In the genomic region with DNA sequence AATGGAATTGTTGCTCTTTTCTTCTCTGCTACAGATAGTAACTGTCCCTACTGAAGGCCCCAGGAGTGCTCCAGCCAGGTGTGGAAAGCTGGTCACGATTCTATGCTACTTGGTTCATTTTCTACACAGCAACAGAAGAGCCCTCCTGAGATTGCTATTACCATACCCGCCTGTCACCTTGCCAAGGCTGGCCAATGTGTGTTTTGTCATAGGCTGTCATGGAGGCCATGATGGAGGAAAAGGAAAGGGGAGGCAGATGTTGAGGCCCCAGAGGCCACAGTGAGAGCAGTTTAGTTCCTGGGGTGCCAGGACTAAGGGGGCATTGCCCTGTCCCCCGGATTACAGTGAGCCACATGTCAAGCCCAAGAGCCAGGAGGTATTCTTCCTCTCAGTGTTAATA, we compare ENCODE assay signal across 9 cellular contexts. TPM values are rescaled to one million over a fixed set of nuclear protein-coding genes. Genes with fewer than 3 reads are reported as not detected.
DNase-seq lines count a peak whose midpoint lies in the region; ATAC-seq lines count a peak whose summit lies in the region.
"Had no signal": no experiment of that assay in that cellular context is flagged by ENCODE, and none has a peak within 500 bp of the region (broad histone marks: within the 10 kb centered on the region; RNA-seq: fewer than 3 reads in every experiment).

No MANE protein-coding gene starts in this region.

- peaks cover 38% of the 10 kb centered on the region for H3K4me1 Mint-ChIP-seq in T-helper 1 cell treated with Interleukin-12 subunit alpha and Interleukin-12 subunit beta and Interleukin-4 antibody, amounts not matched to agents 30 μg/mL and 1 μg/mL, for 36 hours (ENCODE audit: low read depth)
- peaks cover 12% of the 10 kb centered on the region for H3K4me1 Mint-ChIP-seq in activated T-helper 17 cell treated with anti-CD3 and anti-CD28 coated beads, Interleukin-2, amount 50 U/mL, for 72 hours

- H3K27ac ChIP-seq in iPS-20b (ENCODE audit: low read length), result no peak overlapping the region
- H3K27ac ChIP-seq in substantia nigra (ENCODE audit: low read depth, low read length, poor library complexity, severe bottlenecking), result peak overlapping the region; percentile 93

- peaks cover 18% of the 10 kb centered on the region; the same call in 1 of the 2 replicates for H3K36me3 ChIP-seq in iPS-20b (ENCODE audit: insufficient read depth, low read depth, low read length)

- peaks cover 31% of the 10 kb centered on the region for H3K36me3 Mint-ChIP-seq in T-helper 1 cell treated with Interleukin-12 subunit alpha and Interleukin-12 subunit beta and Interleukin-4 antibody, amounts not matched to agents 30 μg/mL and 1 μg/mL, for 36 hours (ENCODE audit: low read depth)
- peaks cover 52% of the 10 kb centered on the region for H3K36me3 Mint-ChIP-seq in activated T-helper 17 cell treated with anti-CD3 and anti-CD28 coated beads, Interleukin-2, amount 50 U/mL, for 72 hours (ENCODE audit: low read depth)

- peak overlapping the region; percentile 99 for H3K4me3 ChIP-seq in iPS-20b (ENCODE audit: low read length)

- no peaks in the 10 kb centered on the region for H3K9me3 ChIP-seq in iPS-20b (ENCODE audit: insufficient read depth, low read depth, low read length)

- DNase-seq in T-helper 1 cell (no peak), substantia nigra (lab: John Stamatoyannopoulos, UW) (no peak), KBM-7 (no peak), NCI-H82 (lab: John Stamatoyannopoulos, UW) (no peak)
- DNase-seq: activated CD8-positive, alpha-beta memory T cell treated with anti-CD3 and anti-CD28 coated beads, Interleukin-2, amount 50 U/mL, for 48 hours had no signal

- in situ Hi-C loops in KBM-7 (cut with MboI; ENCODE audit: low pct_unique_long_range_greater_than_20kb, low sequenced_read_pairs), result no loop called here

- peak overlapping the region; percentile 100 for H3K4me3 Mint-ChIP-seq in T-helper 1 cell treated with Interleukin-12 subunit alpha and Interleukin-12 subunit beta and Interleukin-4 antibody, amounts not matched to agents 30 μg/mL and 1 μg/mL, for 36 hours
- H3K4me3 Mint-ChIP-seq in activated T-helper 17 cell treated with anti-CD3 and anti-CD28 coated beads, Interleukin-2, amount 50 U/mL, for 72 hours, result peak overlapping the region; percentile 93

- no peaks in the 10 kb centered on the region for H3K27me3 ChIP-seq in iPS-20b (ENCODE audit: insufficient read depth, low read length)

- no peak for ATAC-seq in activated T-helper 17 cell treated with anti-CD3 and anti-CD28 coated beads, Interleukin-2, amount 50 U/mL, for 72 hours (replicated peaks)
- ATAC-seq in GM19328 (IDR thresholded peaks at IDR 0.05; ENCODE audit: unreplicated experiment), result no peak

- no peaks in the 10 kb centered on the region for H3K9me3 Mint-ChIP-seq in T-helper 1 cell treated with Interleukin-12 subunit alpha and Interleukin-12 subunit beta and Interleukin-4 antibody, amounts not matched to agents 30 μg/mL and 1 μg/mL, for 36 hours
- H3K9me3 Mint-ChIP-seq in activated T-helper 17 cell treated with anti-CD3 and anti-CD28 coated beads, Interleukin-2, amount 50 U/mL, for 72 hours, result no peaks in the 10 kb centered on the region

- H3K4me1 ChIP-seq in iPS-20b (ENCODE audit: insufficient read depth, low read length), result no peaks in the 10 kb centered on the region

- H3K9ac ChIP-seq in iPS-20b (ENCODE audit: low read depth, low read length), result peak overlapping the region; percentile 93; the same call in 1 of the 2 replicates

- peak overlapping the region; percentile 73 for H3K27ac Mint-ChIP-seq in T-helper 1 cell treated with Interleukin-12 subunit alpha and Interleukin-12 subunit beta and Interleukin-4 antibody, amounts not matched to agents 30 μg/mL and 1 μg/mL, for 36 hours
- peak overlapping the region; percentile 96 for H3K27ac Mint-ChIP-seq in activated T-helper 17 cell treated with anti-CD3 and anti-CD28 coated beads, Interleukin-2, amount 50 U/mL, for 72 hours

- no peaks in the 10 kb centered on the region for H3K27me3 Mint-ChIP-seq in T-helper 1 cell treated with Interleukin-12 subunit alpha and Interleukin-12 subunit beta and Interleukin-4 antibody, amounts not matched to agents 30 μg/mL and 1 μg/mL, for 36 hours (ENCODE audit: low read depth)
- H3K27me3 Mint-ChIP-seq in activated T-helper 17 cell treated with anti-CD3 and anti-CD28 coated beads, Interleukin-2, amount 50 U/mL, for 72 hours, result no peaks in the 10 kb centered on the region

RNA-seq across cellular contexts. Expression of gene ELMOD3, which starts 1.0 kb away (rescaled TPM):
- 10 to 100 TPM; 13.4 to 17.5 TPM for total RNA-seq in activated T-helper 17 cell treated with anti-CD3 and anti-CD28 coated beads, Interleukin-2, amount 50 U/mL, for 72 hours

RNA-seq across cellular contexts. Expression of gene RETSAT, which starts 1.2 kb away (rescaled TPM):
- 10 to 100 TPM; 28.4 to 34.5 TPM for total RNA-seq in activated T-helper 17 cell treated with anti-CD3 and anti-CD28 coated beads, Interleukin-2, amount 50 U/mL, for 72 hours

RNA-seq across cellular contexts. Expression of gene TGOLN2, which starts 27.7 kb away (rescaled TPM):
- 100 to 1,000 TPM; 109 to 139 TPM for total RNA-seq in activated T-helper 17 cell treated with anti-CD3 and anti-CD28 coated beads, Interleukin-2, amount 50 U/mL, for 72 hours

RNA-seq across cellular contexts. Expression of gene CAPG, which starts 54.6 kb away (rescaled TPM):
- 10 to 100 TPM; 27.8 to 46.2 TPM for total RNA-seq in activated T-helper 17 cell treated with anti-CD3 and anti-CD28 coated beads, Interleukin-2, amount 50 U/mL, for 72 hours
